12 cellular contexts compared by ENCODE assay signal in the genomic region with DNA sequence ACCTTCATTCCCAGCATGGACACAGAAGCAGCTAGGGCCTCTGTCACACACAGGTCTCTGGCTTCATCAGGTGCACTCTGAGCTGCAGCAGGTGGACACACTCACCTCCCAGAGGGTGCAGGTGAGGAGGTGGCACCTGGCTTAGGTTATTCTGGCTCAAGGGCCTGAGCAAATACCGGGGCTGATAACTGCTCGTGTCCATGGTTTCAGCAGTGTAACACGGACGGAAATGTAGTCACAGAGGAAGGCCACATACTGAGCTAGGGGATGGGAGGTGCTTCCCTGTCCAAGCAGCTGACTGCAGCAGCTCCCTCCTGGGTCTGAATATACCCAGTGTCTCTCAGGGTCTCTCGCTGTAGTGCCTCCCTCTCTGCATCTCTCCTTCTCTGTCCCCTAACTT. TPM values are rescaled to one million over a fixed set of nuclear protein-coding genes. Genes with fewer than 3 reads are reported as not detected.
DNase-seq lines count a peak whose midpoint lies in the region; ATAC-seq, FAIRE-seq and TF ChIP-seq lines count a peak whose summit lies in the region.
"Had no signal": no experiment of that assay in that cellular context is flagged by ENCODE, and none has a peak within 500 bp of the region (broad histone marks: within the 10 kb centered on the region; RNA-seq: fewer than 3 reads in every experiment).

No MANE protein-coding gene starts in this region.

- no peaks in the 10 kb centered on the region for H3K36me3 ChIP-seq in heart left ventricle
- H3K36me3 ChIP-seq in pancreas: no peaks in the 10 kb centered on the region

- no peak for TF ChIP-seq CTCF in heart left ventricle (IDR thresholded peaks at IDR 0.05)
- TF ChIP-seq CTCF in pancreas (IDR thresholded peaks at IDR 0.05): no peak
- TF ChIP-seq CTCF in glutamatergic neuron (IDR thresholded peaks at IDR 0.05; ENCODE audit: partially characterized antibody, unreplicated experiment): no peak

- H3K4me1 Mint-ChIP-seq in glutamatergic neuron (ENCODE audit: low read depth, unreplicated experiment): peaks cover 16% of the 10 kb centered on the region

- H3K4me1 ChIP-seq in heart left ventricle (peaks cover 0 to 81% (median 61%) of the 10 kb centered on the region in 12 donors), pancreas (peaks cover 39 to 44% (median 44%) of the 10 kb centered on the region in 3 donors)

- intact Hi-C loops in heart left ventricle (cut with DNase I): loop anchor here in 1 of 10 donors (5.0 kb wide), 1 partner anchor 130 kb away; a partner anchor contains a TSS
- intact Hi-C loops in pancreas (cut with DNase I): no loop called here

- H3K27me3 ChIP-seq in heart left ventricle (no peaks in the 10 kb centered on the region), pancreas (no peaks in the 10 kb centered on the region)

- H3K27ac Mint-ChIP-seq in glutamatergic neuron (ENCODE audit: unreplicated experiment): no peak overlapping the region

- H3K9me3 Mint-ChIP-seq in glutamatergic neuron (ENCODE audit: unreplicated experiment): peaks cover 6% of the 10 kb centered on the region

- FAIRE-seq in pancreas (lab: Jason Lieb, UNC): no peak
- FAIRE-seq: GM12891 had no signal

- H3K4me3 ChIP-seq in heart left ventricle (no peak overlapping the region), pancreas (no peak overlapping the region)

- H3K27ac ChIP-seq in heart left ventricle: peak overlapping the region in 6 of 12 donors; percentile 8 to 92 (median 36)
- H3K27ac ChIP-seq in pancreas: peak overlapping the region; percentile 61 to 87 (median 80)

- peaks cover 2% of the 10 kb centered on the region for H3K27me3 Mint-ChIP-seq in glutamatergic neuron (ENCODE audit: unreplicated experiment)

- H3K9me3 ChIP-seq in heart left ventricle: peaks cover 0 to 11% (median 0%) of the 10 kb centered on the region in 12 donors
- no peaks in the 10 kb centered on the region for H3K9me3 ChIP-seq in pancreas
- H3K9me3 ChIP-seq: Caco-2 had no signal

- no peak overlapping the region for H3K4me3 Mint-ChIP-seq in glutamatergic neuron (ENCODE audit: unreplicated experiment)

- 9 to 29% (median 25%) methylated on average over 2 to 5 of the region's 5 CpGs for WGBS in heart left ventricle, 4 donors
- 7 to 8% methylated on average over 5 of the region's 5 CpGs for WGBS in pancreas, 2 donors

- in situ Hi-C loops in G401 (cut with HindIII; ENCODE audit: low sequenced_read_pairs): no loop called here

- DNase-seq in G401 (ENCODE audit: low spot score): peak; percentile 58
- peak; percentile 83 for DNase-seq in NCI-H345 (lab: John Stamatoyannopoulos, UW)
- no peak for DNase-seq in heart left ventricle
- DNase-seq in pancreas: peak; percentile 62 to 90 (median 86)
- no peak for DNase-seq in activated T-cell treated with anti-CD3 and anti-CD28 coated beads for 4 hours
- DNase-seq in glutamatergic neuron: no peak
- DNase-seq: anterior cingulate cortex; NK-92 treated with Interleukin-12 subunit alpha and Interleukin-12 subunit beta, amount 100 ng/mL, for 24 hours had no signal

- TF ChIP-seq POLR2A in heart left ventricle (IDR thresholded peaks at IDR 0.05) (no peak), GM18505 (IDR thresholded peaks at IDR 0.05; ENCODE audit: borderline replicate concordance, extremely low read depth, insufficient read depth, insufficient read length) (no peak)

- ATAC-seq in heart left ventricle (peak in 3 of 4 donors; percentile 20 to 62 (median 35)), pancreas (peak; percentile 88 to 93 (median 90)), HG02884 (IDR thresholded peaks at IDR 0.05; ENCODE audit: unreplicated experiment) (no peak), GM18505 (IDR thresholded peaks at IDR 0.05; ENCODE audit: unreplicated experiment) (no peak)

- H3K36me3 Mint-ChIP-seq in glutamatergic neuron (ENCODE audit: unreplicated experiment): peaks cover 8% of the 10 kb centered on the region

RNA-seq across cellular contexts. Expression of a gene that starts 5.7 kb away (rescaled TPM):
- total RNA-seq in G401 (2014; rRNA removed; shearing (Covaris generic)): 6.3 and 8.1 TPM in 2 replicates
- total RNA-seq in heart left ventricle (10 to 100 TPM; 19.5 to 37.2 (median 22.4) TPM), pancreas (10 to 100 TPM; 10.8 to 16.7 (median 11.9) TPM), glutamatergic neuron (ENCODE audit: unreplicated experiment) (22.9 TPM)
- polyA plus RNA-seq in heart left ventricle (10 to 100 TPM; 18.8 to 20.4 TPM), pancreas (10 to 100 TPM; 17.8 to 24.8 TPM)

Comparison
In these comparisons a context has a peak if more than half of its experiments do, and no peak if none do; other contexts are left out.
1. DNase-seq: peak in G401 (single experiment), NCI-H345 (single experiment) and pancreas (6 of 6); none in heart left ventricle (0 of 5), activated T-cell treated with anti-CD3 and anti-CD28 coated beads for 4 hours (single experiment) and glutamatergic neuron (single experiment).
2. ATAC-seq: peak in heart left ventricle (3 of 4) and pancreas (4 of 4); none in HG02884 (single experiment) and GM18505 (single experiment).